ENCODE assay signal across 28 cellular contexts in the genomic region with DNA sequence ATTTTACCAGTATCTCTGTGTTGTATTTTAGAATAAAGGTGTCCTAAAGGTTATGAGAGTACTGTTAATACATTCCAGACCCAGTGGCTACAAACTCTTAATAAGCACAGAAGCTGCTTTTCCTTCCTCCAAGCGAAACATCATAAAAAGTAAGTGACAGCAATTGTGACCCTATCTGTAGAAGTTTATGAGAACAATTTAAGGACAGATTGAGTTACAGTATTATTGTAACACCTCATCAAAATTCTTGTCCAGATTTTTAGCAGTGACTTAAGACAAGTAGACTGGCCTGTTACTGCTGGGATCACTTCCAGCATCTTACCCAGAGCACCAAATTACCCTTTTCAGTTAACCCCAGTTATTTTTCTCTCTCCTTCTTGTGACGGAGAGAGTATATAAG.
"Had no signal": no experiment of that assay in that cellular context is flagged by ENCODE, and none has a peak within 500 bp of the region (broad histone marks: within the 10 kb centered on the region; RNA-seq: fewer than 3 reads in every experiment).

No MANE protein-coding gene starts in this region.

- H3K9me3 Mint-ChIP-seq: activated CD4-positive, alpha-beta memory T cell treated with anti-CD3 and anti-CD28 coated beads for 36 hours; activated CD4-positive, alpha-beta T cell treated with anti-CD3 and anti-CD28 coated beads, Interleukin-2, amount 10 ng/mL, durations not matched to agents 24 days and 14 days; nephron progenitor cell had no signal

- H3K27ac ChIP-seq: colonic mucosa, epithelial cell of prostate, esophagus squamous epithelium, pancreas, psoas muscle, right atrium auricular region, suprapubic skin, tibial nerve, WERI-Rb-1 had no signal

- H3K27me3 ChIP-seq: colonic mucosa, esophagus squamous epithelium, pancreas, right atrium auricular region, suprapubic skin, tibial nerve had no signal

- H3K27ac Mint-ChIP-seq: activated CD4-positive, alpha-beta memory T cell treated with anti-CD3 and anti-CD28 coated beads for 36 hours; activated CD4-positive, alpha-beta T cell treated with anti-CD3 and anti-CD28 coated beads, Interleukin-2, amount 10 ng/mL, durations not matched to agents 24 days and 14 days; nephron progenitor cell had no signal

- H3K4me1 ChIP-seq: colonic mucosa, pancreas, psoas muscle, right atrium auricular region, suprapubic skin, tibial nerve had no signal

- H3K36me3 Mint-ChIP-seq: activated CD4-positive, alpha-beta memory T cell treated with anti-CD3 and anti-CD28 coated beads for 36 hours had no signal

- H3K36me3 ChIP-seq: colonic mucosa, esophagus squamous epithelium, pancreas, right atrium auricular region, suprapubic skin, tibial nerve, WERI-Rb-1 had no signal

- DNase-seq: activated CD4-positive, alpha-beta memory T cell treated with anti-CD3 and anti-CD28 coated beads for 36 hours; activated CD4-positive, alpha-beta T cell treated with anti-CD3 and anti-CD28 coated beads, Interleukin-2, amount 10 ng/mL, durations not matched to agents 24 days and 14 days; activated CD4-positive, CD25-positive, alpha-beta regulatory T cell treated with anti-CD3 and anti-CD28 coated beads, Interleukin-2, amount 50 U/mL, for 72 hours; activated CD8-positive, alpha-beta memory T cell treated with anti-CD3 and anti-CD28 coated beads, Interleukin-2, amount 50 U/mL, for 4 hours; activated gamma-delta T cell treated with Interleukin-2 at 50 U/mL for 16 hours; activated naive CD4-positive, alpha-beta T cell treated with anti-CD3 and anti-CD28 coated beads, Interleukin-2, amount 50 U/mL, for 16 hours; activated T-cell treated with anti-CD3 and anti-CD28 coated beads, Interleukin-2, amount 50 U/mL, for 1 hour; amniotic stem cell; colonic mucosa; effector CD8-positive, alpha-beta T cell; esophagus squamous epithelium; foreskin melanocyte; left ventricle myocardium superior; nephron progenitor cell; nucleus accumbens; pancreas; psoas muscle; stimulated activated CD4-positive, alpha-beta T cell treated with anti-CD3 and anti-CD28 coated beads, Interleukin-15, amount 100 ng/mL, for 24 hours; stimulated activated CD4-positive, alpha-beta T cell treated with anti-CD3 and anti-CD28 coated beads, Interleukin-2, amount 100 ng/mL, for 24 hours; stimulated activated naive CD4-positive, alpha-beta T cell; WERI-Rb-1 had no signal

- H3K4me3 Mint-ChIP-seq: activated CD4-positive, alpha-beta memory T cell treated with anti-CD3 and anti-CD28 coated beads for 36 hours; activated CD4-positive, alpha-beta T cell treated with anti-CD3 and anti-CD28 coated beads, Interleukin-2, amount 10 ng/mL, durations not matched to agents 24 days and 14 days; nephron progenitor cell had no signal

- H3K4me3 ChIP-seq: colonic mucosa, esophagus squamous epithelium, pancreas, psoas muscle, right atrium auricular region, suprapubic skin, tibial nerve had no signal

- ATAC-seq: left ventricle myocardium superior, pancreas, psoas muscle had no signal

- H3K9me3 ChIP-seq: colonic mucosa, esophagus squamous epithelium, pancreas, psoas muscle, right atrium auricular region, suprapubic skin, tibial nerve had no signal

- FAIRE-seq: bronchial epithelial cell, endometrium, islet of Langerhans, pancreas had no signal

- H3K27me3 Mint-ChIP-seq: activated CD4-positive, alpha-beta memory T cell treated with anti-CD3 and anti-CD28 coated beads for 36 hours; activated CD4-positive, alpha-beta T cell treated with anti-CD3 and anti-CD28 coated beads, Interleukin-2, amount 10 ng/mL, durations not matched to agents 24 days and 14 days had no signal

- H3K4me1 Mint-ChIP-seq: activated CD4-positive, alpha-beta T cell treated with anti-CD3 and anti-CD28 coated beads, Interleukin-2, amount 10 ng/mL, durations not matched to agents 24 days and 14 days had no signal
